ENCODE assay signal across 1 cellular context in the genomic region with DNA sequence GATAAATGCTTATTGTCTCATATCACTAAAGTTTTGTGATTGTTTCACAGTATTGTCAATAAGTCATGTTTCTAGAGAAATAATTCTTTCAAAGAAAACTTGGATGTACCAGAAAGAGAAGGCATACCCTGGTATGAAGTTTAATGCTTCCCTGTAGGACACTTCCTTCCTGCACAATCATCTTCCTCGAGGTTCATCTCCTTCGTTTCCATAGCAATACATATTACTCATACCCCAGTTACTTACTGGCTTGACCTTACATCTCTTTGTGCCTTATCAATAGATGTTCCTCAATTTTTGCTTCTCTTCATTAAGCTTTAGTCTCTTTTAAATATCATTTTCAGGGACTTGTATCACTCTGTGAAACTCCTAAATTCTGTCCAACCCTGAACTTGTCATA.
TF ChIP-seq lines count a peak whose summit lies in the region.

No MANE protein-coding gene starts in this region.

TF ChIP-seq in A549, 52 proteins besides CTCF, POLR2A, EP300 and RAD21 (continued from another document):
- TF ChIP-seq, protein P1, sequence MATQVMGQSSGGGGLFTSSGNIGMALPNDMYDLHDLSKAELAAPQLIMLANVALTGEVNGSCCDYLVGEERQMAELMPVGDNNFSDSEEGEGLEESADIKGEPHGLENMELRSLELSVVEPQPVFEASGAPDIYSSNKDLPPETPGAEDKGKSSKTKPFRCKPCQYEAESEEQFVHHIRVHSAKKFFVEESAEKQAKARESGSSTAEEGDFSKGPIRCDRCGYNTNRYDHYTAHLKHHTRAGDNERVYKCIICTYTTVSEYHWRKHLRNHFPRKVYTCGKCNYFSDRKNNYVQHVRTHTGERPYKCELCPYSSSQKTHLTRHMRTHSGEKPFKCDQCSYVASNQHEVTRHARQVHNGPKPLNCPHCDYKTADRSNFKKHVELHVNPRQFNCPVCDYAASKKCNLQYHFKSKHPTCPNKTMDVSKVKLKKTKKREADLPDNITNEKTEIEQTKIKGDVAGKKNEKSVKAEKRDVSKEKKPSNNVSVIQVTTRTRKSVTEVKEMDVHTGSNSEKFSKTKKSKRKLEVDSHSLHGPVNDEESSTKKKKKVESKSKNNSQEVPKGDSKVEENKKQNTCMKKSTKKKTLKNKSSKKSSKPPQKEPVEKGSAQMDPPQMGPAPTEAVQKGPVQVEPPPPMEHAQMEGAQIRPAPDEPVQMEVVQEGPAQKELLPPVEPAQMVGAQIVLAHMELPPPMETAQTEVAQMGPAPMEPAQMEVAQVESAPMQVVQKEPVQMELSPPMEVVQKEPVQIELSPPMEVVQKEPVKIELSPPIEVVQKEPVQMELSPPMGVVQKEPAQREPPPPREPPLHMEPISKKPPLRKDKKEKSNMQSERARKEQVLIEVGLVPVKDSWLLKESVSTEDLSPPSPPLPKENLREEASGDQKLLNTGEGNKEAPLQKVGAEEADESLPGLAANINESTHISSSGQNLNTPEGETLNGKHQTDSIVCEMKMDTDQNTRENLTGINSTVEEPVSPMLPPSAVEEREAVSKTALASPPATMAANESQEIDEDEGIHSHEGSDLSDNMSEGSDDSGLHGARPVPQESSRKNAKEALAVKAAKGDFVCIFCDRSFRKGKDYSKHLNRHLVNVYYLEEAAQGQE (IDR thresholded peaks at IDR 0.05) = no peak
- TF ChIP-seq MAFK (IDR thresholded peaks at IDR 0.05; ENCODE audit: partially characterized antibody) = no peak
- TF ChIP-seq, protein P2, sequence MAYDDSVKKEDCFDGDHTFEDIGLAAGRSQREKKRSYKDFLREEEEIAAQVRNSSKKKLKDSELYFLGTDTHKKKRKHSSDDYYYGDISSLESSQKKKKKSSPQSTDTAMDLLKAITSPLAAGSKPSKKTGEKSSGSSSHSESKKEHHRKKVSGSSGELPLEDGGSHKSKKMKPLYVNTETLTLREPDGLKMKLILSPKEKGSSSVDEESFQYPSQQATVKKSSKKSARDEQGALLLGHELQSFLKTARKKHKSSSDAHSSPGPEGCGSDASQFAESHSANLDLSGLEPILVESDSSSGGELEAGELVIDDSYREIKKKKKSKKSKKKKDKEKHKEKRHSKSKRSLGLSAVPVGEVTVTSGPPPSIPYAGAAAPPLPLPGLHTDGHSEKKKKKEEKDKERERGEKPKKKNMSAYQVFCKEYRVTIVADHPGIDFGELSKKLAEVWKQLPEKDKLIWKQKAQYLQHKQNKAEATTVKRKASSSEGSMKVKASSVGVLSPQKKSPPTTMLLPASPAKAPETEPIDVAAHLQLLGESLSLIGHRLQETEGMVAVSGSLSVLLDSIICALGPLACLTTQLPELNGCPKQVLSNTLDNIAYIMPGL (CRISPR knock-in tag; IDR thresholded peaks at IDR 0.05; ENCODE audit: borderline replicate concordance) = no peak
- TF ChIP-seq NFE2L2 (conservative IDR thresholded peaks at IDR 0.05; ENCODE audit: low read length) = no peak
- TF ChIP-seq FOXS1 (CRISPR knock-in tag; IDR thresholded peaks at IDR 0.05) = no peak
- TF ChIP-seq CBX8 (IDR thresholded peaks at IDR 0.05) = no peak
- TF ChIP-seq, protein P3, sequence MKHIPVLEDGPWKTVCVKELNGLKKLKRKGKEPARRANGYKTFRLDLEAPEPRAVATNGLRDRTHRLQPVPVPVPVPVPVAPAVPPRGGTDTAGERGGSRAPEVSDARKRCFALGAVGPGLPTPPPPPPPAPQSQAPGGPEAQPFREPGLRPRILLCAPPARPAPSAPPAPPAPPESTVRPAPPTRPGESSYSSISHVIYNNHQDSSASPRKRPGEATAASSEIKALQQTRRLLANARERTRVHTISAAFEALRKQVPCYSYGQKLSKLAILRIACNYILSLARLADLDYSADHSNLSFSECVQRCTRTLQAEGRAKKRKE (CRISPR knock-in tag; IDR thresholded peaks at IDR 0.05; ENCODE audit: low read depth) = no peak
- TF ChIP-seq, protein P4, sequence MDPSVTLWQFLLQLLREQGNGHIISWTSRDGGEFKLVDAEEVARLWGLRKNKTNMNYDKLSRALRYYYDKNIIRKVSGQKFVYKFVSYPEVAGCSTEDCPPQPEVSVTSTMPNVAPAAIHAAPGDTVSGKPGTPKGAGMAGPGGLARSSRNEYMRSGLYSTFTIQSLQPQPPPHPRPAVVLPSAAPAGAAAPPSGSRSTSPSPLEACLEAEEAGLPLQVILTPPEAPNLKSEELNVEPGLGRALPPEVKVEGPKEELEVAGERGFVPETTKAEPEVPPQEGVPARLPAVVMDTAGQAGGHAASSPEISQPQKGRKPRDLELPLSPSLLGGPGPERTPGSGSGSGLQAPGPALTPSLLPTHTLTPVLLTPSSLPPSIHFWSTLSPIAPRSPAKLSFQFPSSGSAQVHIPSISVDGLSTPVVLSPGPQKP (IDR thresholded peaks at IDR 0.05; ENCODE audit: low read depth, low read length) = no peak
- TF ChIP-seq ZC3H11A (IDR thresholded peaks at IDR 0.05) = no peak
- TF ChIP-seq ESRRA (IDR thresholded peaks at IDR 0.05; ENCODE audit: borderline replicate concordance, low read length) = no peak
- no peak for TF ChIP-seq GATA3 (IDR thresholded peaks at IDR 0.05; ENCODE audit: borderline replicate concordance)
- TF ChIP-seq, protein P5, sequence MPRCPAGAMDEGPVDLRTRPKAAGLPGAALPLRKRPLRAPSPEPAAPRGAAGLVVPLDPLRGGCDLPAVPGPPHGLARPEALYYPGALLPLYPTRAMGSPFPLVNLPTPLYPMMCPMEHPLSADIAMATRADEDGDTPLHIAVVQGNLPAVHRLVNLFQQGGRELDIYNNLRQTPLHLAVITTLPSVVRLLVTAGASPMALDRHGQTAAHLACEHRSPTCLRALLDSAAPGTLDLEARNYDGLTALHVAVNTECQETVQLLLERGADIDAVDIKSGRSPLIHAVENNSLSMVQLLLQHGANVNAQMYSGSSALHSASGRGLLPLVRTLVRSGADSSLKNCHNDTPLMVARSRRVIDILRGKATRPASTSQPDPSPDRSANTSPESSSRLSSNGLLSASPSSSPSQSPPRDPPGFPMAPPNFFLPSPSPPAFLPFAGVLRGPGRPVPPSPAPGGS (IDR thresholded peaks at IDR 0.05) = no peak
- no peak for TF ChIP-seq BHLHE40 (IDR thresholded peaks at IDR 0.05; ENCODE audit: low read depth, low read length)
- no peak for TF ChIP-seq FOSB (CRISPR knock-in tag; IDR thresholded peaks at IDR 0.05)
- no peak for TF ChIP-seq EHF (CRISPR knock-in tag; IDR thresholded peaks at IDR 0.05)
